22 cellular contexts compared by ENCODE assay signal in genomic region chr2:127658146-127658545, GRCh38. TPM values are rescaled to one million over a fixed set of nuclear protein-coding genes. Genes with fewer than 3 reads are reported as not detected.
A peak's percentile ranks its signal among the peaks of the same experiment; 100 is the strongest.
DNase-seq lines count a peak whose midpoint lies in the region; ATAC-seq and TF ChIP-seq lines count a peak whose summit lies in the region.
"Had no signal": no experiment of that assay in that cellular context is flagged by ENCODE, and none has a peak within 500 bp of the region (broad histone marks: within the 10 kb centered on the region; RNA-seq: fewer than 3 reads in every experiment).

No MANE protein-coding gene starts in this region.

- TF ChIP-seq POLR2A in gastroesophageal sphincter (IDR thresholded peaks at IDR 0.05) = no peak
- no peak for TF ChIP-seq POLR2A in thyroid gland (IDR thresholded peaks at IDR 0.05)

- TF ChIP-seq EP300 in gastroesophageal sphincter (IDR thresholded peaks at IDR 0.05) = no peak

- H3K4me1 ChIP-seq in gastroesophageal sphincter = peaks cover 11 to 100% (median 74%) of the 10 kb centered on the region in 3 donors
- peaks cover 0 to 47% of the 10 kb centered on the region in 2 donors for H3K4me1 ChIP-seq in thyroid gland
- H3K4me1 ChIP-seq: adrenal gland had no signal

- H3K9me3 ChIP-seq in gastroesophageal sphincter = no peaks in the 10 kb centered on the region
- H3K9me3 ChIP-seq in thyroid gland = no peaks in the 10 kb centered on the region
- H3K9me3 ChIP-seq: adrenal gland, breast epithelium had no signal

- peak overlapping the region in 1 of 2 donors; percentile 18 for H3K4me3 ChIP-seq in gastroesophageal sphincter
- H3K4me3 ChIP-seq in thyroid gland (replicated peaks in 1 of 3) = no peak overlapping the region
- H3K4me3 ChIP-seq: adrenal gland, breast epithelium, GM23338 had no signal

- H3K36me3 ChIP-seq in gastroesophageal sphincter (peaks cover 0 to 44% of the 10 kb centered on the region in 2 donors), thyroid gland (no peaks in the 10 kb centered on the region)
- H3K36me3 ChIP-seq: adrenal gland, breast epithelium had no signal

- no peak for ATAC-seq in gastroesophageal sphincter
- ATAC-seq in stimulated activated naive CD8-positive, alpha-beta T cell treated with anti-CD3 and anti-CD28 coated beads, Interleukin-15, Interleukin-2, amounts not matched to agents 100 U/mL and 50 U/mL, for 24 hours = no peak
- no peak for ATAC-seq in HG03135 (IDR thresholded peaks at IDR 0.05; ENCODE audit: unreplicated experiment)
- ATAC-seq: activated CD4-positive, CD25-positive, alpha-beta regulatory T cell treated with anti-CD3 and anti-CD28 coated beads, Interleukin-2, amount 50 U/mL, for 24 hours; activated CD8-positive, alpha-beta T cell treated with anti-CD3 and anti-CD28 coated beads for 36 hours; GM23338 had no signal

- intact Hi-C loops in posterior vena cava (cut with DNase I) = no loop called here
- intact Hi-C loops in thyroid gland (cut with DNase I) = no loop called here

- TF ChIP-seq CTCF in gastroesophageal sphincter (IDR thresholded peaks at IDR 0.05) (no peak), thyroid gland (IDR thresholded peaks at IDR 0.05) (no peak)

- H3K27me3 ChIP-seq in gastroesophageal sphincter (no peaks in the 10 kb centered on the region), thyroid gland (no peaks in the 10 kb centered on the region)
- H3K27me3 ChIP-seq: adrenal gland, breast epithelium had no signal

- WGBS in adipose tissue, 3 donors = 88 to 91% (median 90%) methylated on average over 6 of the region's 6 CpGs
- 34 to 63% methylated on average over 3 to 4 of the region's 6 CpGs for WGBS in gastroesophageal sphincter (ENCODE audit: low coverage in 1 of 2), 2 donors
- WGBS in thyroid gland, 2 donors = 86 to 93% methylated on average over 6 of the region's 6 CpGs

- H3K27ac ChIP-seq in adipose tissue (ENCODE audit: low read depth, low read length) (peak overlapping the region; percentile 28), gastroesophageal sphincter (peak overlapping the region; percentile 35 to 98 (median 88)), thyroid gland (peak overlapping the region in 2 of 3 donors; percentile 1 to 61)
- H3K27ac ChIP-seq: C4-2B had no signal

- DNase-seq in posterior vena cava (ENCODE audit: low spot score) = peak; percentile 44
- no peak for DNase-seq in thyroid gland
- no peak for DNase-seq in DMS79 (lab: John Stamatoyannopoulos, UW)
- no peak for DNase-seq in stimulated activated naive CD8-positive, alpha-beta T cell treated with anti-CD3 and anti-CD28 coated beads, Interleukin-15, Interleukin-2, amounts not matched to agents 100 U/mL and 50 U/mL, for 24 hours
- DNase-seq: activated CD8-positive, alpha-beta T cell treated with anti-CD3 and anti-CD28 coated beads for 36 hours; activated gamma-delta T cell; activated T-cell treated with anti-CD3 and anti-CD28 coated beads for 4 hours; adrenal gland; hypothalamus; NCI-H1694 treated with DMSO at 0.1 percent for 48 hours; nucleus accumbens; SW 1271 had no signal

RNA-seq across cellular contexts. Expression of gene GPR17, which starts 12.2 kb away (rescaled TPM):
- polyA plus RNA-seq in adipose tissue = 1 to 10 TPM in 2 of 3 donors, under 1 TPM in 1; 0.10 to 2.4 (median 1.8) TPM
- total RNA-seq in gastroesophageal sphincter = under 1 TPM in 1 of 4 donors, not detected in 3; 0.35 TPM
- total RNA-seq in posterior vena cava = under 1 TPM in 1 of 2 donors, not detected in 1; 0.10 TPM
- not detected for total RNA-seq in thyroid gland
- total RNA-seq: activated CD8-positive, alpha-beta T cell treated with anti-CD3 and anti-CD28 coated beads for 36 hours; breast epithelium; dermis microvascular lymphatic vessel endothelial cell; GM23338; LHCN-M2; myocyte had no signal
- polyA plus RNA-seq: GM23338 had no signal

RNA-seq across cellular contexts. Expression of gene LIMS2, which starts 17.2 kb away (rescaled TPM):
- polyA plus RNA-seq in adipose tissue = 100 to 1,000 TPM in 1 of 3 donors, 10 to 100 TPM in 1, 1 to 10 TPM in 1; 8.5 to 282 (median 64.9) TPM
- total RNA-seq in gastroesophageal sphincter = 100 to 1,000 TPM in 3 of 4 donors, 10 to 100 TPM in 1; 81.4 to 275 (median 124) TPM
- 100 to 1,000 TPM; 210 to 235 TPM for total RNA-seq in posterior vena cava
- 10 to 100 TPM in 3 of 4 donors, 1 to 10 TPM in 1; 9.1 to 27.8 (median 14.2) TPM for total RNA-seq in thyroid gland

RNA-seq across cellular contexts. Expression of gene SFT2D3, which starts 43.2 kb away (rescaled TPM):
- polyA plus RNA-seq in adipose tissue = 1 to 10 TPM; 2.8 to 4.8 (median 3.6) TPM
- 10 to 100 TPM in 2 of 4 donors, 1 to 10 TPM in 2; 7.2 to 15.2 (median 10.3) TPM for total RNA-seq in gastroesophageal sphincter
- 1 to 10 TPM; 4.3 to 4.7 TPM for total RNA-seq in posterior vena cava
- 10 to 100 TPM; 14.0 to 17.9 (median 16.1) TPM for total RNA-seq in thyroid gland
- polyA plus RNA-seq: GM23338 had no signal

Comparison
In these comparisons a context has a peak if more than half of its experiments do, and no peak if none do; other contexts are left out.
1. H3K27ac ChIP-seq: peak in every context shown above with its lines; median percentile 88 in gastroesophageal sphincter; 31 in thyroid gland; 28 in adipose tissue.